20 cellular contexts compared by ENCODE assay signal in genomic region chr6:167157867-167158266, GRCh38. TPM values are rescaled to one million over a fixed set of nuclear protein-coding genes. Genes with fewer than 3 reads are reported as not detected.
DNase-seq lines count a peak whose midpoint lies in the region; ATAC-seq, FAIRE-seq and TF ChIP-seq lines count a peak whose summit lies in the region.
"Had no signal": no experiment of that assay in that cellular context is flagged by ENCODE, and none has a peak within 500 bp of the region (broad histone marks: within the 10 kb centered on the region; RNA-seq: fewer than 3 reads in every experiment).

GPR31 (minus strand) TSS chr6:167157980; CDS start chr6:167157831, 149 bp downstream.

- H3K9me3 ChIP-seq in BLaER1 treated with 17β-estradiol and CSF1 and Interleukin-3, amounts not matched to agents 10 nM and 100 nM (replicated peaks in 1 of 11) = no peaks in the 10 kb centered on the region
- H3K9me3 ChIP-seq in K562 (replicated peaks; ENCODE audit: control insufficient read depth, insufficient read depth, low read depth, low read length) (no peaks in the 10 kb centered on the region), neuronal stem cell (replicated peaks in 1 of 2; ENCODE audit: control insufficient read depth in 2 of 2, insufficient read depth in 1 of 2, low read depth in 1 of 2, low read length in 2 of 2) (peaks cover 0 to 2% of the 10 kb centered on the region in 2 donors)
- H3K9me3 ChIP-seq: MG63, SJCRH30 had no signal

- 0% methylated on average over 4 of the region's 4 CpGs for WGBS in K562 (ENCODE audit: insufficient coverage, low coverage, missing lambda C conversion rate)
- WGBS in neuronal stem cell (ENCODE audit: extremely low coverage in 2 of 2, insufficient read length in 2 of 2, insufficient replicate concordance in 1 of 2), 2 donors = no CpG with 5 or more reads among the region's 4 CpGs

- peak; percentile 46 for DNase-seq in MV-4-11 (lab: John Stamatoyannopoulos, UW)
- no peak for DNase-seq in K562 (ENCODE audit: extremely low read depth in 1 of 4, low spot score in 3 of 4)
- no peak for DNase-seq in neuronal stem cell (ENCODE audit: low spot score)
- no peak for DNase-seq in DMS153 (lab: John Stamatoyannopoulos, UW)
- DNase-seq in central memory CD4-positive, alpha-beta T cell = no peak
- DNase-seq: GOT3, MG63, NCI-H2029, NCI-H2171 treated with DMSO at 0.1 percent for 48 hours, NCI-H774, OCI-M1, RPMI8226, SJCRH30, SW 1271 had no signal

- no peak within 1 kb of the TSS for H3K4me3 ChIP-seq in BLaER1 treated with 17β-estradiol and CSF1 and Interleukin-3, amounts not matched to agents 10 nM and 100 nM
- H3K4me3 ChIP-seq in K562 = no peak within 1 kb of the TSS
- H3K4me3 ChIP-seq in neuronal stem cell (ENCODE audit: low read length in 2 of 2) = peak within 1 kb of the TSS in 1 of 2 donors; percentile 45
- H3K4me3 ChIP-seq: MG63, SJCRH30 had no signal

- H2BK5ac ChIP-seq in neuronal stem cell (ENCODE audit: low read length) = no peak within 1 kb of the TSS

- TF ChIP-seq POLR2A in K562 (conservative IDR thresholded peaks at IDR 0.05) = no peak

- H2AK5ac ChIP-seq in neuronal stem cell (ENCODE audit: low read depth, low read length) = peak within 1 kb of the TSS; percentile 28

- H2BK15ac ChIP-seq in neuronal stem cell (ENCODE audit: low read length) = peak within 1 kb of the TSS; percentile 42

- POLR2A ChIA-PET in K562 (lab: Yijun Ruan, JAX) = interaction anchor here (0.7 kb wide), 1 partner anchor 621 kb away, joined by 3 read pairs; no protein-coding TSS in a partner anchor

- H3K79me1 ChIP-seq in neuronal stem cell (ENCODE audit: low read depth, low read length) = no peaks in the 10 kb centered on the region

- H3K4me2 ChIP-seq in BLaER1 treated with 17β-estradiol and CSF1 and Interleukin-3, amounts not matched to agents 10 nM and 100 nM = peak within 1 kb of the TSS; percentile 53 to 84 (median 69)
- H3K4me2 ChIP-seq in K562 (ENCODE audit: insufficient read depth, low read length) (no peak within 1 kb of the TSS), neuronal stem cell (ENCODE audit: insufficient read depth, low read length, poor library complexity, severe bottlenecking) (no peak within 1 kb of the TSS)
- H3K4me2 ChIP-seq: KMS-11 had no signal

- ATAC-seq in K562 (no peak), HG03571 (IDR thresholded peaks at IDR 0.05; ENCODE audit: unreplicated experiment) (no peak)

- no peak for TF ChIP-seq RAD21 in K562 (CRISPR knock-in tag; conservative IDR thresholded peaks at IDR 0.05 in 1 of 2, IDR thresholded peaks at IDR 0.05 in 1 of 2)

- peak within 1 kb of the TSS; percentile 21 for H2BK120ac ChIP-seq in neuronal stem cell (ENCODE audit: low read depth, low read length)

- CTCF ChIA-PET in K562 (lab: Yijun Ruan, JAX; ENCODE audit: low intra/inter-chr PET ratio) = no interaction called here

- H3K79me2 ChIP-seq in K562 (ENCODE audit: control insufficient read depth, insufficient read depth, low read length) = no peaks in the 10 kb centered on the region

- H3K23ac ChIP-seq in neuronal stem cell (ENCODE audit: low read depth, low read length, poor library complexity) = peak within 1 kb of the TSS; percentile 90

- TF ChIP-seq CTCF in K562 (IDR thresholded peaks at IDR 0.05 in 2 of 3, conservative IDR thresholded peaks at IDR 0.05 in 1 of 3; ENCODE audit: insufficient read depth in 2 of 3, low read depth in 1 of 3, low read length in 3 of 3) = no peak

- no peaks in the 10 kb centered on the region for H3K27me3 ChIP-seq in BLaER1 treated with 17β-estradiol and CSF1 and Interleukin-3, amounts not matched to agents 10 nM and 100 nM
- H3K27me3 ChIP-seq in K562 (ENCODE audit: control insufficient read depth in 2 of 2, insufficient read depth in 2 of 2, low read length in 2 of 2) (peaks cover 53 to 58% of the 10 kb centered on the region in 2 experiments), neuronal stem cell (ENCODE audit: control insufficient read depth in 3 of 3, insufficient read depth in 3 of 3, low read depth in 1 of 3, low read length in 3 of 3) (peaks cover 0 to 3% (median 0%) of the 10 kb centered on the region in 3 experiments)
- H3K27me3 ChIP-seq: MG63 had no signal

- no peak for TF ChIP-seq EP300 in K562 (IDR thresholded peaks at IDR 0.05; ENCODE audit: low read length)

- H2BK12ac ChIP-seq in neuronal stem cell (ENCODE audit: low read length) = peak within 1 kb of the TSS; percentile 25

- FAIRE-seq in K562 (lab: Jason Lieb, UNC) = no peak
- FAIRE-seq: GM18507 had no signal

- intact Hi-C loops in K562 (cut with micrococcal nuclease) = no loop called here

- BruUV-seq in K562 (replicated peaks; lab: Mats Ljungman, UMichigan) = no TSS peak

- H3K14ac ChIP-seq in neuronal stem cell (ENCODE audit: low read length) = peak within 1 kb of the TSS; percentile 50

- H3K36me3 ChIP-seq in BLaER1 treated with 17β-estradiol and CSF1 and Interleukin-3, amounts not matched to agents 10 nM and 100 nM = no peaks in the 10 kb centered on the region
- H3K36me3 ChIP-seq in K562 (ENCODE audit: control insufficient read depth, insufficient read depth, low read length) = no peaks in the 10 kb centered on the region
- H3K36me3 ChIP-seq in neuronal stem cell (replicated peaks in 1 of 2; ENCODE audit: control insufficient read depth in 2 of 2, insufficient read depth in 2 of 2, low read length in 2 of 2) = no peaks in the 10 kb centered on the region
- H3K36me3 ChIP-seq: MG63, SJCRH30 had no signal

- no peaks in the 10 kb centered on the region; a peak in 2 of 22 replicates for H4K20me1 ChIP-seq in BLaER1 treated with 17β-estradiol and CSF1 and Interleukin-3, amounts not matched to agents 10 nM and 100 nM
- H4K20me1 ChIP-seq in K562 (replicated peaks; ENCODE audit: control insufficient read depth, insufficient read depth, low read length) = no peaks in the 10 kb centered on the region; the same call in 1 of the 2 replicates

- H3K9ac ChIP-seq in BLaER1 treated with 17β-estradiol and CSF1 and Interleukin-3, amounts not matched to agents 10 nM and 100 nM = no peak within 1 kb of the TSS
- H3K9ac ChIP-seq in K562 (ENCODE audit: insufficient read depth in 1 of 2, low read depth in 2 of 2, low read length in 2 of 2) (no peak within 1 kb of the TSS; a peak in 1 of 4 replicates), neuronal stem cell (ENCODE audit: low read depth, low read length, poor library complexity) (peak within 1 kb of the TSS; percentile 46)
- H3K9ac ChIP-seq: KMS-11 had no signal

- H4K91ac ChIP-seq in neuronal stem cell (ENCODE audit: low read depth, low read length, poor library complexity) = no peak within 1 kb of the TSS

- H2AFZ ChIP-seq in K562 (ENCODE audit: low read depth, low read length) (no peak within 1 kb of the TSS), neuronal stem cell (ENCODE audit: low read length) (no peak within 1 kb of the TSS)

- no peak within 1 kb of the TSS for H4K8ac ChIP-seq in neuronal stem cell (ENCODE audit: low read depth, low read length)

- peak within 1 kb of the TSS; percentile 69 for H3K18ac ChIP-seq in neuronal stem cell (ENCODE audit: low read length)

- H3K4me1 ChIP-seq in BLaER1 treated with 17β-estradiol and CSF1 and Interleukin-3, amounts not matched to agents 10 nM and 100 nM = peaks cover 14 to 41% (median 28%) of the 10 kb centered on the region in 10 experiments
- H3K4me1 ChIP-seq in K562 (replicated peaks in 1 of 2; ENCODE audit: control insufficient read depth in 2 of 2, insufficient read depth in 2 of 2, low read length in 2 of 2) (peaks cover 0 to 5% of the 10 kb centered on the region in 2 experiments; a peak in 1 of 5 replicates), neuronal stem cell (ENCODE audit: control insufficient read depth in 2 of 2, insufficient read depth in 1 of 2, low read depth in 1 of 2, low read length in 2 of 2) (peaks cover 0 to 2% of the 10 kb centered on the region in 2 donors)
- H3K4me1 ChIP-seq: SJCRH30 had no signal

- peak within 1 kb of the TSS in 2 of 11 experiments; percentile 7 to 14; a peak in 2 of 22 replicates for H3K27ac ChIP-seq in BLaER1 treated with 17β-estradiol and CSF1 and Interleukin-3, amounts not matched to agents 10 nM and 100 nM
- no peak within 1 kb of the TSS for H3K27ac ChIP-seq in K562 (ENCODE audit: extremely low read depth, low read depth, low read length)
- H3K27ac ChIP-seq in neuronal stem cell (replicated peaks; ENCODE audit: low read length) = no peak within 1 kb of the TSS
- H3K27ac ChIP-seq: KMS-11, SJCRH30 had no signal

- in situ Hi-C loops in K562 (cut with MboI) = no loop called here

- no peaks in the 10 kb centered on the region for H3K9me1 ChIP-seq in K562 (ENCODE audit: control insufficient read depth, insufficient read depth, low read length)

- no peak within 1 kb of the TSS for H3K4ac ChIP-seq in neuronal stem cell (ENCODE audit: low read length)

TF ChIP-seq in K562, 482 proteins besides CTCF, POLR2A, EP300 and RAD21:
- TF ChIP-seq ZNF165 (CRISPR knock-in tag; IDR thresholded peaks at IDR 0.05; ENCODE audit: borderline replicate concordance) (no peak), ETS2 (tag; IDR thresholded peaks at IDR 0.05; ENCODE audit: borderline replicate concordance, poor library complexity, severe bottlenecking) (no peak), SPI1 (IDR thresholded peaks at IDR 0.05; ENCODE audit: borderline replicate concordance, low read depth, low read length) (peak; percentile 30; the same call in 1 of the 2 replicates), C11orf30 (IDR thresholded peaks at IDR 0.05; ENCODE audit: low read depth) (no peak), ZNF75A (CRISPR knock-in tag; IDR thresholded peaks at IDR 0.05) (no peak)

RNA-seq across cellular contexts. Expression of gene GPR31, which starts in this region (rescaled TPM):
- not detected in 2 replicates for total RNA-seq in K562 (2011; cell fraction: chromatin; rRNA removed; ENCODE audit: low replicate concordance)
- not detected in 2 replicates for total RNA-seq in K562 (2011; cell fraction: nucleolus; rRNA removed)
- total RNA-seq in K562 (2011; cell fraction: nucleoplasm; rRNA removed) = not detected in 2 replicates
- total RNA-seq in K562 (2014; rRNA removed) (not detected in 2 replicates), K562 (2014; rRNA removed; fragmentation: Illumina TruSeq; extraction: Trizol) (not detected in 2 replicates), K562 (2015; rRNA removed; fragmentation: Illumina TruSeq; extraction: Trizol) (not detected in 2 replicates), K562 (2021) (not detected in 2 replicates)
- polyA plus RNA-seq in K562 (2011; rRNA removed) (not detected in 2 replicates), K562 (2014; fragmentation: Illumina TruSeq; extraction: Trizol) (not detected in 2 replicates), K562 (2014; fragmentation: Nextera tagmentation; extraction: Ambion mirVana) (not detected), K562 (2014; rRNA removed) (not detected in 2 replicates)
- not detected in 2 replicates for polyA plus RNA-seq in K562 (2011; cell fraction: cytosol; rRNA removed)
- polyA plus RNA-seq in K562 (2011; cell fraction: nucleus; rRNA removed) = not detected in 2 replicates
- polyA plus RNA-seq in K562 (2012) = 0.04 TPM in 1 of 2 replicates, not detected in the other
- not detected in 2 replicates for polyA minus RNA-seq in K562 (2011; rRNA and poly(A)+ RNA removed)
- not detected in 2 replicates for polyA minus RNA-seq in K562 (2011; cell fraction: cytosol; rRNA and poly(A)+ RNA removed)
- not detected in 2 replicates for polyA minus RNA-seq in K562 (2011; cell fraction: nucleus; rRNA and poly(A)+ RNA removed)
- polyA plus RNA-seq in neuronal stem cell (2013, experiment 1 of 2) = not detected
- not detected for polyA plus RNA-seq in neuronal stem cell (2013, experiment 2 of 2)
- total RNA-seq: NCI-H460, SJCRH30 had no signal
- polyA plus RNA-seq: BJ had no signal

Comparison
In these comparisons a context has a peak if more than half of its experiments do, and no peak if none do; other contexts are left out.
1. H3K4me2 ChIP-seq: peak in BLaER1 treated with 17β-estradiol and CSF1 and Interleukin-3, amounts not matched to agents 10 nM and 100 nM (11 of 11); none in K562 (single experiment) and neuronal stem cell (single experiment).